Comparison of ENCODE assay signal across 10 cellular contexts in the genomic region with DNA sequence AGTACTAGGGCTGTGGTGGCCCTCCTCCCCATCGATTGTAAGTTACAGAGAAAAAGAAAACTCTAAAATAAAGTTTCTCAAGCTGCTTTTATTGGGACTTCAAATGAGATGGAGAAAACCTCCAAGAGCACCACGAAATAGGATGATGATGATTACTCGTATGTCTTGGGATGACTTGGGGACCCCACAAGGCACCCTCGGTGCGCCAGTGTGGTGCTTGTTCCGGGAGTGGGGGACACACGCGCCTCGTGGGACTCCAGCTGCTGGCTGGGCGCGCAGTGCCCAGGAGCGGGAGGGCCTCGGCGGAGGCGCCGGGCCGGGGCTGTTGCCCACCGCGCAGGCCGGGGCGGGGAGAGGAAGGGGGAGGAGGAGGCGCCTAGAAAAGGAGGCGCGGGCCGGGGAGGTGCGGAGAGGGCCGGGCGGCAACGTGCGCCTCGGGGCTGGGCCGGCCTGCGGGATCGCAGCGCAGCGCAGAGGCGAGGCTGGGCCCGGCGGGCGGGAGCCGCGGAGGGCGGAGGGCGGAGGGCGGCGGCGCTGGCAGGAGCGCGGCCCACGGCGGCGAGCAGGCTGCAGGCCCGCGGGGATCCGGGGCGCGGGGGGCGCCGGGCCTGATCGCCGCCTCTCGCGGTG. TPM values are rescaled to one million over a fixed set of nuclear protein-coding genes. Genes with fewer than 3 reads are reported as not detected.
DNase-seq lines count a peak whose midpoint lies in the region; ATAC-seq, FAIRE-seq and TF ChIP-seq lines count a peak whose summit lies in the region.
"Had no signal": no experiment of that assay in that cellular context is flagged by ENCODE, and none has a peak within 500 bp of the region (broad histone marks: within the 10 kb centered on the region; RNA-seq: fewer than 3 reads in every experiment).

A gene with protein sequence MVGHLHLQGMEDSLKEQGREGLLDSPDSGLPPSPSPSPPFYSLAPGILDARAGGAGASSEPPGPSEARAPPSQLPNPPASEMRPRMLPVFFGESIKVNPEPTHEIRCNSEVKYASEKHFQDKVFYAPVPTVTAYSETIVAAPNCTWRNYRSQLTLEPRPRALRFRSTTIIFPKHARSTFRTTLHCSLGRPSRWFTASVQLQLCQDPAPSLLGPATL (plus strand): TSS at position 408 of the 630 bp plus-strand sequence. CDS start 337 bp downstream, outside the sequence.

- 8 to 43% methylated on average over 7 to 59 of the region's 63 CpGs for WGBS in endodermal cell (ENCODE audit: insufficient coverage in 1 of 2, insufficient read length in 1 of 2), 2 experiments

- peaks cover 28% of the 10 kb centered on the region for H3K27me3 ChIP-seq in endodermal cell (ENCODE audit: control insufficient read depth, insufficient read depth, low read length, poor library complexity, severe bottlenecking)
- H3K27me3 ChIP-seq in muscle layer of duodenum (ENCODE audit: low read depth, low read length): no peaks in the 10 kb centered on the region
- H3K27me3 ChIP-seq in uterus: no peaks in the 10 kb centered on the region

- H3K9ac ChIP-seq in endodermal cell (ENCODE audit: extremely low read depth, low read length, poor library complexity, severe bottlenecking): no peak within 1 kb of the TSS

- no peak for TF ChIP-seq CTCF in natural killer cell (IDR thresholded peaks at IDR 0.05)
- no peak for TF ChIP-seq CTCF in endodermal cell (conservative IDR thresholded peaks at IDR 0.05)
- TF ChIP-seq CTCF in uterus (IDR thresholded peaks at IDR 0.05): no peak

- peak; percentile 17 to 30 for ATAC-seq in natural killer cell treated with Interleukin-12 subunit alpha and Interleukin-12 subunit beta and Interleukin-15 and Interleukin-18, amount 100 ng/mL, for 72 hours
- ATAC-seq in natural killer cell: no peak

- H3K27me3 Mint-ChIP-seq in natural killer cell treated with Interleukin-12 subunit alpha and Interleukin-12 subunit beta and Interleukin-15 and Interleukin-18, amount 100 ng/mL, for 72 hours: peaks cover 18 to 26% of the 10 kb centered on the region in 2 donors
- H3K27me3 Mint-ChIP-seq in natural killer cell (ENCODE audit: low read depth in 2 of 2) (peaks cover 30 to 44% of the 10 kb centered on the region in 2 donors), endodermal cell (ENCODE audit: insufficient read depth) (peaks cover 44% of the 10 kb centered on the region)
- peaks cover 25% of the 10 kb centered on the region for H3K27me3 Mint-ChIP-seq in activated CD4-positive, alpha-beta T cell treated with anti-CD3 and anti-CD28 coated beads, Interleukin-2, amount 10 ng/mL, durations not matched to agents 24 days and 14 days

- no peaks in the 10 kb centered on the region for H3K9me3 Mint-ChIP-seq in natural killer cell treated with Interleukin-12 subunit alpha and Interleukin-12 subunit beta and Interleukin-15 and Interleukin-18, amount 100 ng/mL, for 72 hours
- no peaks in the 10 kb centered on the region for H3K9me3 Mint-ChIP-seq in natural killer cell
- H3K9me3 Mint-ChIP-seq in endodermal cell: no peaks in the 10 kb centered on the region
- H3K9me3 Mint-ChIP-seq in activated CD4-positive, alpha-beta T cell treated with anti-CD3 and anti-CD28 coated beads, Interleukin-2, amount 10 ng/mL, durations not matched to agents 24 days and 14 days: no peaks in the 10 kb centered on the region

- H3K4me3 ChIP-seq in endodermal cell (ENCODE audit: low read length) (peak within 1 kb of the TSS; percentile 69), muscle layer of duodenum (ENCODE audit: low read depth in 1 of 2, low read length in 2 of 2) (peak within 1 kb of the TSS in 1 of 2 donors; percentile 58), uterus (peak within 1 kb of the TSS; percentile 15 to 32)

- no peaks in the 10 kb centered on the region for H3K36me3 ChIP-seq in endodermal cell (ENCODE audit: control insufficient read depth, insufficient read depth, low read length)
- no peaks in the 10 kb centered on the region for H3K36me3 ChIP-seq in muscle layer of duodenum (ENCODE audit: control insufficient read depth in 1 of 2, insufficient read depth in 2 of 2, low read length in 2 of 2)
- no peaks in the 10 kb centered on the region for H3K36me3 ChIP-seq in uterus

- H3K4me1 ChIP-seq in endodermal cell (ENCODE audit: control insufficient read depth, insufficient read depth, low read length) (no peaks in the 10 kb centered on the region), muscle layer of duodenum (ENCODE audit: control insufficient read depth in 1 of 2, insufficient read depth in 2 of 2, low read length in 2 of 2) (peaks cover 0 to 25% of the 10 kb centered on the region in 2 donors), uterus (peaks cover 0 to 13% of the 10 kb centered on the region in 2 donors)

- no peaks in the 10 kb centered on the region for H3K36me3 Mint-ChIP-seq in natural killer cell treated with Interleukin-12 subunit alpha and Interleukin-12 subunit beta and Interleukin-15 and Interleukin-18, amount 100 ng/mL, for 72 hours
- no peaks in the 10 kb centered on the region for H3K36me3 Mint-ChIP-seq in natural killer cell
- H3K36me3 Mint-ChIP-seq in endodermal cell (ENCODE audit: low read depth): no peaks in the 10 kb centered on the region
- no peaks in the 10 kb centered on the region for H3K36me3 Mint-ChIP-seq in activated CD4-positive, alpha-beta T cell treated with anti-CD3 and anti-CD28 coated beads, Interleukin-2, amount 10 ng/mL, durations not matched to agents 24 days and 14 days (ENCODE audit: low read depth)

- peak; percentile 26 for DNase-seq in natural killer cell treated with Interleukin-12 subunit alpha and Interleukin-12 subunit beta and Interleukin-15 and Interleukin-18, amount 100 ng/mL, for 72 hours (ENCODE audit: low spot score)
- no peak for DNase-seq in natural killer cell
- peak; percentile 84 for DNase-seq in endodermal cell
- no peak for DNase-seq in uterus
- no peak for DNase-seq in RPMI8226
- DNase-seq in GM12891 (ENCODE audit: insufficient read length, low spot score): no peak
- no peak for DNase-seq in activated CD4-positive, alpha-beta T cell treated with anti-CD3 and anti-CD28 coated beads, Interleukin-2, amount 10 ng/mL, durations not matched to agents 24 days and 14 days
- DNase-seq: NCI-H1930 had no signal

- intact Hi-C loops in natural killer cell (cut with micrococcal nuclease): no loop called here
- intact Hi-C loops in uterus (cut with DNase I; ENCODE audit: low total_unique reads): no loop called here
- intact Hi-C loops in activated CD4-positive, alpha-beta T cell treated with anti-CD3 and anti-CD28 coated beads, Interleukin-2, amount 10 ng/mL, durations not matched to agents 24 days and 14 days (cut with micrococcal nuclease): no loop called here

- no peak within 1 kb of the TSS for H3K27ac Mint-ChIP-seq in natural killer cell treated with Interleukin-12 subunit alpha and Interleukin-12 subunit beta and Interleukin-15 and Interleukin-18, amount 100 ng/mL, for 72 hours
- no peak within 1 kb of the TSS for H3K27ac Mint-ChIP-seq in natural killer cell
- no peak within 1 kb of the TSS for H3K27ac Mint-ChIP-seq in endodermal cell
- H3K27ac Mint-ChIP-seq in activated CD4-positive, alpha-beta T cell treated with anti-CD3 and anti-CD28 coated beads, Interleukin-2, amount 10 ng/mL, durations not matched to agents 24 days and 14 days: no peak within 1 kb of the TSS

- FAIRE-seq in GM12891 (lab: Jason Lieb, UNC): no peak
- FAIRE-seq: D721Med had no signal

- no peak for TF ChIP-seq POLR2A in uterus (IDR thresholded peaks at IDR 0.05)
- TF ChIP-seq POLR2A in GM12891 (IDR thresholded peaks at IDR 0.05; ENCODE audit: low read depth, low read length): no peak

- H3K4me3 Mint-ChIP-seq in natural killer cell treated with Interleukin-12 subunit alpha and Interleukin-12 subunit beta and Interleukin-15 and Interleukin-18, amount 100 ng/mL, for 72 hours: no peak within 1 kb of the TSS
- H3K4me3 Mint-ChIP-seq in natural killer cell: no peak within 1 kb of the TSS
- peak within 1 kb of the TSS; percentile 49 for H3K4me3 Mint-ChIP-seq in endodermal cell
- no peak within 1 kb of the TSS for H3K4me3 Mint-ChIP-seq in activated CD4-positive, alpha-beta T cell treated with anti-CD3 and anti-CD28 coated beads, Interleukin-2, amount 10 ng/mL, durations not matched to agents 24 days and 14 days

- H3K4me1 Mint-ChIP-seq in natural killer cell treated with Interleukin-12 subunit alpha and Interleukin-12 subunit beta and Interleukin-15 and Interleukin-18, amount 100 ng/mL, for 72 hours (ENCODE audit: low read depth in 2 of 2): no peaks in the 10 kb centered on the region
- H3K4me1 Mint-ChIP-seq in natural killer cell: no peaks in the 10 kb centered on the region
- H3K4me1 Mint-ChIP-seq in endodermal cell: peaks cover 4% of the 10 kb centered on the region
- no peaks in the 10 kb centered on the region for H3K4me1 Mint-ChIP-seq in activated CD4-positive, alpha-beta T cell treated with anti-CD3 and anti-CD28 coated beads, Interleukin-2, amount 10 ng/mL, durations not matched to agents 24 days and 14 days

- H3K9me3 ChIP-seq in endodermal cell (ENCODE audit: control insufficient read depth, low read length) (no peaks in the 10 kb centered on the region), muscle layer of duodenum (ENCODE audit: control insufficient read depth in 1 of 2, low read length in 2 of 2) (no peaks in the 10 kb centered on the region), uterus (no peaks in the 10 kb centered on the region)

- H3K27ac ChIP-seq in endodermal cell (ENCODE audit: low read depth, low read length): no peak within 1 kb of the TSS
- H3K27ac ChIP-seq in muscle layer of duodenum (ENCODE audit: low read length): peak within 1 kb of the TSS; percentile 23
- H3K27ac ChIP-seq in uterus: no peak within 1 kb of the TSS

TF ChIP-seq in GM12891, 5 proteins besides CTCF, POLR2A, EP300 and RAD21:
- TF ChIP-seq TAF1 (IDR thresholded peaks at IDR 0.05; ENCODE audit: low read depth, low read length): no peak
- no peak for TF ChIP-seq POU2F2 (IDR thresholded peaks at IDR 0.05; ENCODE audit: low read depth, low read length)
- TF ChIP-seq SPI1 (IDR thresholded peaks at IDR 0.05; ENCODE audit: low read depth, low read length): no peak
- no peak for TF ChIP-seq PAX5 (IDR thresholded peaks at IDR 0.05; ENCODE audit: insufficient read depth, low read length, severe bottlenecking)
- TF ChIP-seq POLR2AphosphoS5 (IDR thresholded peaks at IDR 0.05; ENCODE audit: low read depth, low read length): no peak

RNA-seq across cellular contexts. Expression of the gene that starts here (rescaled TPM):
- not detected for total RNA-seq in natural killer cell treated with Interleukin-12 subunit alpha and Interleukin-12 subunit beta and Interleukin-15 and Interleukin-18, amount 100 ng/mL, for 72 hours
- total RNA-seq in natural killer cell: under 1 TPM in 1 of 3 donors, not detected in 2; 0.85 TPM
- 1 to 10 TPM; 1.2 to 2.0 TPM for total RNA-seq in endodermal cell
- 6.3 TPM for polyA plus RNA-seq in endodermal cell (2013, experiment 1 of 2)
- polyA plus RNA-seq in endodermal cell (2013, experiment 2 of 2): 5.2 TPM
- total RNA-seq in uterus: 10 to 100 TPM in 1 of 4 donors, 1 to 10 TPM in 1, not detected in 2; 3.9 to 13.7 TPM
- polyA plus RNA-seq in GM12891 (2012; ENCODE audit: low read depth, missing spikeins): not detected
- not detected in 2 replicates for total RNA-seq in activated CD4-positive, alpha-beta T cell treated with anti-CD3 and anti-CD28 coated beads, Interleukin-2, amount 10 ng/mL, durations not matched to agents 24 days and 14 days

Comparison
In these comparisons a context has a peak if more than half of its experiments do, and no peak if none do; other contexts are left out.
1. Peak in DNase-seq and ATAC-seq in natural killer cell treated with Interleukin-12 subunit alpha and Interleukin-12 subunit beta and Interleukin-15 and Interleukin-18, amount 100 ng/mL, for 72 hours; RNA of the gene not detected or under 1 TPM.